In genomic region chr6:30006170-30007131, GRCh38 we compare ENCODE assay signal across 10 cellular contexts. TPM values are rescaled to one million over a fixed set of nuclear protein-coding genes. Genes with fewer than 3 reads are reported as not detected.
DNase-seq lines count a peak whose midpoint lies in the region; ATAC-seq and TF ChIP-seq lines count a peak whose summit lies in the region.
"Had no signal": no experiment of that assay in that cellular context is flagged by ENCODE, and none has a peak within 500 bp of the region (broad histone marks: within the 10 kb centered on the region; RNA-seq: fewer than 3 reads in every experiment).

No MANE protein-coding gene starts in this region.

- H3F3A ChIP-seq in SK-N-SH (replicated peaks; ENCODE audit: insufficient read depth), result no peaks in the 10 kb centered on the region

- H3K4me1 ChIP-seq in SK-N-SH (ENCODE audit: control insufficient read depth in 1 of 2, insufficient read depth in 2 of 2, low read depth in 1 of 2, low read length in 1 of 2), result no peaks in the 10 kb centered on the region
- H3K4me1 ChIP-seq: A549 had no signal

- ATAC-seq in SK-N-SH treated with all-trans-retinoic acid at 6 μM for 48 hours, result no peak
- peak; percentile 68 for ATAC-seq in left colon
- no peak for ATAC-seq in GM21367 (IDR thresholded peaks at IDR 0.05; ENCODE audit: unreplicated experiment)
- ATAC-seq: A549 had no signal

- CTCF ChIA-PET in SK-N-SH (lab: Yijun Ruan, JAX), result no interaction called here

- H3K4me3 ChIP-seq in SK-N-SH (ENCODE audit: low read depth in 2 of 2, low read length in 1 of 2), result peak overlapping the region in 1 of 2 experiments; percentile 19; a peak in 1 of 4 replicates
- peak overlapping the region; percentile 29 for H3K4me3 ChIP-seq in brain microvascular endothelial cell (ENCODE audit: low read depth, low read length)
- H3K4me3 ChIP-seq: A549, SK-N-MC had no signal

- WGBS in SK-N-SH (ENCODE audit: low lambda C conversion rate), result 74% methylated on average over 46 of the region's 74 CpGs

- DNase-seq in SK-N-SH (peak; percentile 19), brain microvascular endothelial cell (no peak), left colon (peak; percentile 42 to 49), HK-2 (ENCODE audit: unreplicated experiment) (no peak), NCI-H2107 (lab: John Stamatoyannopoulos, UW) (no peak)
- peak; percentile 6 for DNase-seq in stimulated activated CD4-positive, alpha-beta T cell treated with anti-CD3 and anti-CD28 coated beads, Interleukin-4, amount 100 ng/mL, for 24 hours

- TF ChIP-seq CTCF in SK-N-SH (IDR thresholded peaks at IDR 0.05), result no peak
- no peak for TF ChIP-seq CTCF in brain microvascular endothelial cell (IDR thresholded peaks at IDR 0.05; ENCODE audit: low read depth, low read length, missing control alignments)

- H3K27me3 ChIP-seq in SK-N-SH (ENCODE audit: insufficient read depth), result no peaks in the 10 kb centered on the region
- peaks cover 27% of the 10 kb centered on the region for H3K27me3 ChIP-seq in brain microvascular endothelial cell (replicated peaks)

- H3K9me2 ChIP-seq in SK-N-SH, result no peaks in the 10 kb centered on the region

- no peaks in the 10 kb centered on the region for H4K20me1 ChIP-seq in SK-N-SH (ENCODE audit: insufficient read depth)

- no peak for TF ChIP-seq RAD21 in SK-N-SH (IDR thresholded peaks at IDR 0.05; ENCODE audit: low read length)

- no peak overlapping the region for H3K9ac ChIP-seq in SK-N-SH

- POLR2A ChIA-PET in SK-N-SH (lab: Yijun Ruan, JAX), result no interaction called here

- no peak for TF ChIP-seq EP300 in SK-N-SH (IDR thresholded peaks at IDR 0.05; ENCODE audit: borderline replicate concordance in 1 of 2, low read depth in 1 of 2, low read length in 1 of 2)

- no peak overlapping the region for H2AFZ ChIP-seq in SK-N-SH (ENCODE audit: low read depth)

- intact Hi-C loops in left colon (cut with DNase I, micrococcal nuclease), result loop anchor here in 1 of 2 donors (10.0 kb wide), 1 partner anchor 152 kb away; no protein-coding TSS in a partner anchor

- H3K36me3 ChIP-seq in SK-N-SH (replicated peaks in 1 of 2; ENCODE audit: control insufficient read depth in 1 of 2, insufficient read depth in 2 of 2, low read length in 1 of 2) (no peaks in the 10 kb centered on the region), brain microvascular endothelial cell (replicated peaks) (no peaks in the 10 kb centered on the region)

- H3K27ac ChIP-seq in SK-N-SH (ENCODE audit: low read depth in 2 of 2, low read length in 1 of 2) (no peak overlapping the region), brain microvascular endothelial cell (no peak overlapping the region)
- H3K27ac ChIP-seq: A549, SK-N-MC had no signal

- in situ Hi-C loops in brain microvascular endothelial cell (cut with HindIII; ENCODE audit: low pct_ligation_motif_present, low sequenced_read_pairs), result no loop called here

- H3K9me3 ChIP-seq in SK-N-SH, result no peaks in the 10 kb centered on the region
- H3K9me3 ChIP-seq: A549 had no signal

- no peak overlapping the region for H3K4me2 ChIP-seq in SK-N-SH
- H3K4me2 ChIP-seq: A549 had no signal

- no peaks in the 10 kb centered on the region for H3K79me2 ChIP-seq in SK-N-SH (ENCODE audit: insufficient read depth)

TF ChIP-seq in SK-N-SH, 30 proteins besides CTCF, POLR2A, EP300 and RAD21:
- TF ChIP-seq POLR2AphosphoS5 (IDR thresholded peaks at IDR 0.05; ENCODE audit: low read depth, low read length), result no peak
- no peak for TF ChIP-seq MEF2A (IDR thresholded peaks at IDR 0.05; ENCODE audit: borderline replicate concordance, low read depth)
- TF ChIP-seq EZH2phosphoT487 (IDR thresholded peaks at IDR 0.05; ENCODE audit: borderline replicate concordance, low read depth), result no peak
- no peak for TF ChIP-seq PBX3 (IDR thresholded peaks at IDR 0.05)
- no peak for TF ChIP-seq SMC3 (IDR thresholded peaks at IDR 0.05; ENCODE audit: low read depth, low read length)
- no peak for TF ChIP-seq FOXM1 (IDR thresholded peaks at IDR 0.05; ENCODE audit: low read depth)
- TF ChIP-seq FOSL2 (IDR thresholded peaks at IDR 0.05; ENCODE audit: borderline replicate concordance, low read depth), result no peak
- no peak for TF ChIP-seq TCF12 (IDR thresholded peaks at IDR 0.05)
- no peak for TF ChIP-seq FOXJ3 (CRISPR knock-in tag; IDR thresholded peaks at IDR 0.05)
- TF ChIP-seq CHD2 (IDR thresholded peaks at IDR 0.05; ENCODE audit: low read length, partially characterized antibody), result no peak
- TF ChIP-seq JUND (IDR thresholded peaks at IDR 0.05), result no peak
- no peak for TF ChIP-seq NRF1 (IDR thresholded peaks at IDR 0.05; ENCODE audit: low read depth, low read length)
- TF ChIP-seq ELF1 (IDR thresholded peaks at IDR 0.05), result no peak
- no peak for TF ChIP-seq MXI1 (IDR thresholded peaks at IDR 0.05; ENCODE audit: low read depth, low read length)
- no peak for TF ChIP-seq RXRA (IDR thresholded peaks at IDR 0.05; ENCODE audit: borderline replicate concordance, low read depth)

TF ChIP-seq in SK-N-SH treated with all-trans-retinoic acid at 6 μM for 48 hours, 23 proteins besides CTCF, POLR2A, EP300 and RAD21:
- no peak for TF ChIP-seq CSRNP3 (CRISPR knock-in tag; IDR thresholded peaks at IDR 0.05)
- no peak for TF ChIP-seq OSR1 (CRISPR knock-in tag; IDR thresholded peaks at IDR 0.05)
- TF ChIP-seq ZNF70 (CRISPR knock-in tag; IDR thresholded peaks at IDR 0.05), result no peak

RNA-seq across cellular contexts. Expression of gene POLR1H, which starts 54.6 kb away (rescaled TPM):
- polyA plus RNA-seq in SK-N-SH (2012; rRNA removed), result 30.0 and 40.6 TPM in 2 replicates
- 28.9 and 34.9 TPM in 2 replicates for polyA plus RNA-seq in SK-N-SH (2012; cell fraction: cytosol; rRNA removed)
- 25.1 and 27.9 TPM in 2 replicates for polyA plus RNA-seq in SK-N-SH (2012; cell fraction: nucleus; rRNA removed)
- total RNA-seq in left colon, result 10 to 100 TPM; 25.6 to 26.2 TPM

Comparison
In these comparisons a context has a peak if more than half of its experiments do, and no peak if none do; other contexts are left out.
1. DNase-seq: peak in SK-N-SH (single experiment), left colon (2 of 2) and stimulated activated CD4-positive, alpha-beta T cell treated with anti-CD3 and anti-CD28 coated beads, Interleukin-4, amount 100 ng/mL, for 24 hours (single experiment); none in brain microvascular endothelial cell (single experiment), HK-2 (single experiment) and NCI-H2107 (single experiment).